ENCODE assay signal across 20 cellular contexts in genomic region chr1:166064324-166064926, GRCh38.
DNase-seq lines count a peak whose midpoint lies in the region; ATAC-seq and TF ChIP-seq lines count a peak whose summit lies in the region.
"Had no signal": no experiment of that assay in that cellular context is flagged by ENCODE, and none has a peak within 500 bp of the region (broad histone marks: within the 10 kb centered on the region; RNA-seq: fewer than 3 reads in every experiment).

No MANE protein-coding gene starts in this region.

- no peak overlapping the region for H2AFZ ChIP-seq in GM23338
- H2AFZ ChIP-seq: PC-9 had no signal

- H3K36me3 Mint-ChIP-seq in GM23338 (ENCODE audit: low read depth) (no peaks in the 10 kb centered on the region), WTC11 (no peaks in the 10 kb centered on the region)
- H3K36me3 Mint-ChIP-seq in effector memory CD8-positive, alpha-beta T cell (ENCODE audit: insufficient read depth) = peaks cover 3% of the 10 kb centered on the region
- H3K36me3 Mint-ChIP-seq: CD8-positive, alpha-beta memory T cell had no signal

- no peaks in the 10 kb centered on the region for H3K9me2 ChIP-seq in GM23338 (ENCODE audit: insufficient read depth)

- H3K4me1 ChIP-seq in GM23338 (ENCODE audit: insufficient read depth) = no peaks in the 10 kb centered on the region; the same call in none of the 2 replicates
- peaks cover 0 to 5% (median 0%) of the 10 kb centered on the region in 3 donors for H3K4me1 ChIP-seq in gastroesophageal sphincter
- peaks cover 13 to 17% of the 10 kb centered on the region in 2 donors for H3K4me1 ChIP-seq in thoracic aorta (ENCODE audit: control insufficient read depth in 1 of 2, low read depth in 2 of 2)

- no peak; the same call in 2 of the 3 replicates for ATAC-seq in GM23338
- ATAC-seq in WTC11 = peak; percentile 41
- ATAC-seq in gastroesophageal sphincter = peak; percentile 25
- no peak for ATAC-seq in thoracic aorta (ENCODE audit: insufficient number of reproducible peaks, low FRiP score, low read depth)
- ATAC-seq in HG02938 (IDR thresholded peaks at IDR 0.05; ENCODE audit: unreplicated experiment) = no peak
- ATAC-seq in effector memory CD8-positive, alpha-beta T cell (replicated peaks) = no peak
- ATAC-seq: K562 had no signal

- no peak overlapping the region for H3K4me3 ChIP-seq in GM23338
- no peak overlapping the region for H3K4me3 ChIP-seq in gastroesophageal sphincter
- H3K4me3 ChIP-seq in thoracic aorta = no peak overlapping the region
- H3K4me3 ChIP-seq: K562, PC-9 had no signal

- CTCF ChIA-PET in WTC11 (lab: Charles Lee) = interaction anchor here (0.6 to 1.1 kb wide), 2 partner anchors 101 to 356 kb away, joined by 3 read pairs; no protein-coding TSS in a partner anchor

- no peaks in the 10 kb centered on the region for H4K20me1 ChIP-seq in GM23338 (replicated peaks; ENCODE audit: insufficient read depth)

- H3K4me3 Mint-ChIP-seq in GM23338 = no peak overlapping the region
- no peak overlapping the region for H3K4me3 Mint-ChIP-seq in WTC11
- no peak overlapping the region for H3K4me3 Mint-ChIP-seq in effector memory CD8-positive, alpha-beta T cell
- H3K4me3 Mint-ChIP-seq: CD8-positive, alpha-beta memory T cell had no signal

- H3K4me2 ChIP-seq in GM23338 = no peak overlapping the region
- H3K4me2 ChIP-seq: PC-9 had no signal

- H3K27ac ChIP-seq in GM23338 (ENCODE audit: low read depth) (no peak overlapping the region), gastroesophageal sphincter (no peak overlapping the region), thoracic aorta (peak overlapping the region; percentile 16 to 55)
- H3K27ac ChIP-seq: C4-2B, PC-9 had no signal

- no peak for TF ChIP-seq CTCF in GM23338 (conservative IDR thresholded peaks at IDR 0.05; ENCODE audit: low read depth in 2 of 2)
- TF ChIP-seq CTCF in WTC11 (IDR thresholded peaks at IDR 0.05) = no peak
- no peak for TF ChIP-seq CTCF in gastroesophageal sphincter (IDR thresholded peaks at IDR 0.05)
- no peak for TF ChIP-seq CTCF in thoracic aorta (IDR thresholded peaks at IDR 0.05)

- H3K79me2 ChIP-seq in GM23338 (replicated peaks; ENCODE audit: insufficient read depth) = no peaks in the 10 kb centered on the region

- H3K36me3 ChIP-seq in GM23338 (ENCODE audit: insufficient read depth) = no peaks in the 10 kb centered on the region
- H3K36me3 ChIP-seq in gastroesophageal sphincter = no peaks in the 10 kb centered on the region
- no peaks in the 10 kb centered on the region for H3K36me3 ChIP-seq in thoracic aorta

- POLR2A ChIA-PET in WTC11 (lab: Charles Lee) = no interaction called here

- no peaks in the 10 kb centered on the region for H3K9me3 ChIP-seq in gastroesophageal sphincter
- H3K9me3 ChIP-seq in thoracic aorta = no peaks in the 10 kb centered on the region

- WGBS in gastroesophageal sphincter (ENCODE audit: low coverage in 1 of 2), 2 donors = 38 to 44% methylated on average over 2 to 3 of the region's 4 CpGs

- no peak for TF ChIP-seq POLR2A in gastroesophageal sphincter (IDR thresholded peaks at IDR 0.05)

- H3K4me1 Mint-ChIP-seq in GM23338 = peaks cover 7% of the 10 kb centered on the region; the same call in 1 of the 3 replicates
- H3K4me1 Mint-ChIP-seq in WTC11 = peaks cover 17% of the 10 kb centered on the region
- no peaks in the 10 kb centered on the region for H3K4me1 Mint-ChIP-seq in effector memory CD8-positive, alpha-beta T cell (ENCODE audit: low read depth in 2 of 2)
- H3K4me1 Mint-ChIP-seq: CD8-positive, alpha-beta memory T cell had no signal

- no peak for TF ChIP-seq EP300 in gastroesophageal sphincter (IDR thresholded peaks at IDR 0.05)

- H3K27ac Mint-ChIP-seq in GM23338 = no peak overlapping the region
- no peak overlapping the region for H3K27ac Mint-ChIP-seq in WTC11
- H3K27ac Mint-ChIP-seq in effector memory CD8-positive, alpha-beta T cell = no peak overlapping the region
- H3K27ac Mint-ChIP-seq: CD8-positive, alpha-beta memory T cell had no signal

- H3K27me3 ChIP-seq in GM23338 (ENCODE audit: insufficient read depth) (no peaks in the 10 kb centered on the region), gastroesophageal sphincter (no peaks in the 10 kb centered on the region), thoracic aorta (replicated peaks; ENCODE audit: insufficient read depth) (no peaks in the 10 kb centered on the region)

- DNase-seq in GM23338 (ENCODE audit: low spot score) (peak; percentile 44), WTC11 (ENCODE audit: low spot score) (no peak), thoracic aorta (ENCODE audit: low spot score) (no peak)
- no peak for DNase-seq in effector memory CD8-positive, alpha-beta T cell
- DNase-seq in stimulated activated CD4-positive, alpha-beta T cell treated with anti-CD3 and anti-CD28 coated beads, Interleukin-4, amount 100 ng/mL, for 4 hours = no peak
- DNase-seq: CD8-positive, alpha-beta memory T cell; DMS79 treated with DMSO at 0.1 percent for 48 hours; H7; Kasumi-1; MV-4-11; NCI-H1105; NCI-H2029; NCI-H82; NK-92 treated with Interleukin-12 subunit alpha and Interleukin-12 subunit beta, amount 100 ng/mL, for 24 hours; PC-9; SHP77 had no signal

- H3K9me3 Mint-ChIP-seq in GM23338 (no peaks in the 10 kb centered on the region), WTC11 (no peaks in the 10 kb centered on the region)
- H3K9me3 Mint-ChIP-seq in effector memory CD8-positive, alpha-beta T cell = peaks cover 0 to under 1% of the 10 kb centered on the region in 2 donors
- H3K9me3 Mint-ChIP-seq: CD8-positive, alpha-beta memory T cell had no signal

- H3F3A ChIP-seq in GM23338 (replicated peaks; ENCODE audit: low read depth) = no peaks in the 10 kb centered on the region

- H3K27me3 Mint-ChIP-seq in GM23338 (ENCODE audit: insufficient read depth, low read depth, poor library complexity) (no peaks in the 10 kb centered on the region), WTC11 (ENCODE audit: low read depth) (no peaks in the 10 kb centered on the region)
- H3K27me3 Mint-ChIP-seq in effector memory CD8-positive, alpha-beta T cell = peaks cover under 1 to 6% of the 10 kb centered on the region in 2 donors

TF ChIP-seq in GM23338, 12 proteins besides CTCF, POLR2A, EP300 and RAD21 (continues in another document):
- no peak for TF ChIP-seq NANOG (IDR thresholded peaks at IDR 0.05; ENCODE audit: borderline replicate concordance)

TF ChIP-seq in WTC11, 78 proteins besides CTCF, POLR2A, EP300 and RAD21:
- TF ChIP-seq ZBTB43 (CRISPR knock-in tag; IDR thresholded peaks at IDR 0.05) (no peak), TEAD1 (CRISPR knock-in tag; IDR thresholded peaks at IDR 0.05) (no peak), ETV6 (CRISPR knock-in tag; IDR thresholded peaks at IDR 0.05) (no peak), NR3C1 (CRISPR knock-in tag; conservative IDR thresholded peaks at IDR 0.05; ENCODE audit: low read depth) (no peak), TCF7 (CRISPR knock-in tag; IDR thresholded peaks at IDR 0.05; ENCODE audit: low read depth) (no peak), EMX1 (CRISPR knock-in tag; IDR thresholded peaks at IDR 0.05) (no peak), SMAD4 (CRISPR knock-in tag; IDR thresholded peaks at IDR 0.05) (no peak), CREB1 (CRISPR knock-in tag; IDR thresholded peaks at IDR 0.05) (no peak), ZNF121 (CRISPR knock-in tag; IDR thresholded peaks at IDR 0.05) (no peak), ERG (CRISPR knock-in tag; IDR thresholded peaks at IDR 0.05) (no peak), KAT7 (CRISPR knock-in tag; IDR thresholded peaks at IDR 0.05; ENCODE audit: borderline replicate concordance) (no peak), SP1 (CRISPR knock-in tag; conservative IDR thresholded peaks at IDR 0.05) (no peak)
- TF ChIP-seq, protein P1, sequence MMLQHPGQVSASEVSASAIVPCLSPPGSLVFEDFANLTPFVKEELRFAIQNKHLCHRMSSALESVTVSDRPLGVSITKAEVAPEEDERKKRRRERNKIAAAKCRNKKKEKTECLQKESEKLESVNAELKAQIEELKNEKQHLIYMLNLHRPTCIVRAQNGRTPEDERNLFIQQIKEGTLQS (CRISPR knock-in tag; conservative IDR thresholded peaks at IDR 0.05) = no peak

Comparison
In these comparisons a context has a peak if more than half of its experiments do, and no peak if none do; other contexts are left out.
1. ATAC-seq: peak in WTC11 (single experiment) and gastroesophageal sphincter (single experiment); none in GM23338 (single experiment), thoracic aorta (single experiment), HG02938 (single experiment) and effector memory CD8-positive, alpha-beta T cell (single experiment).
2. H3K27ac ChIP-seq: peak in thoracic aorta (2 of 2); none in GM23338 (single experiment) and gastroesophageal sphincter (0 of 4).